ENCODE assay signal across 9 cellular contexts in genomic region chr10:34319197-34319846, GRCh38.
DNase-seq lines count a peak whose midpoint lies in the region; ATAC-seq lines count a peak whose summit lies in the region.
"Had no signal": no experiment of that assay in that cellular context is flagged by ENCODE, and none has a peak within 500 bp of the region (broad histone marks: within the 10 kb centered on the region; RNA-seq: fewer than 3 reads in every experiment).

No MANE protein-coding gene starts in this region.

- peak overlapping the region in 1 of 2 experiments; percentile 18 for H2BK12ac ChIP-seq in mesenchymal stem cell (ENCODE audit: low read length in 2 of 2)

- no peak overlapping the region for H3K23ac ChIP-seq in mesenchymal stem cell (ENCODE audit: low read length in 2 of 2)

- H3K4ac ChIP-seq in mesenchymal stem cell (ENCODE audit: low read depth in 1 of 2, low read length in 2 of 2), result no peak overlapping the region

- H3K14ac ChIP-seq in mesenchymal stem cell (ENCODE audit: low read length in 2 of 2), result no peak overlapping the region

- H3K4me3 ChIP-seq in mesenchymal stem cell (ENCODE audit: insufficient read depth in 1 of 2, low read depth in 1 of 2, low read length in 2 of 2), result no peak overlapping the region

- peak overlapping the region; percentile 21 to 57 for H3K18ac ChIP-seq in mesenchymal stem cell (ENCODE audit: low read depth in 1 of 2, low read length in 2 of 2)

- H3K9me3 ChIP-seq in mesenchymal stem cell (ENCODE audit: control insufficient read depth, low read length), result no peaks in the 10 kb centered on the region

- H2BK120ac ChIP-seq in mesenchymal stem cell (ENCODE audit: low read depth, low read length), result no peak overlapping the region

- H2BK5ac ChIP-seq in mesenchymal stem cell (ENCODE audit: low read depth, low read length, poor library complexity, severe bottlenecking), result no peak overlapping the region

- no peak overlapping the region for H3K9ac ChIP-seq in mesenchymal stem cell (ENCODE audit: low read length)

- ATAC-seq in HG02798 (IDR thresholded peaks at IDR 0.05; ENCODE audit: poor library complexity, unreplicated experiment), result no peak
- no peak for ATAC-seq in GM19467 (IDR thresholded peaks at IDR 0.05; ENCODE audit: unreplicated experiment)
- ATAC-seq in GM19397 (IDR thresholded peaks at IDR 0.05; ENCODE audit: unreplicated experiment), result no peak
- ATAC-seq: activated T-helper 17 cell treated with anti-CD3 and anti-CD28 coated beads, Interleukin-2, amount 50 U/mL, for 72 hours had no signal

- no peak overlapping the region for H4K8ac ChIP-seq in mesenchymal stem cell (ENCODE audit: low read length)

- no peak overlapping the region for H2AFZ ChIP-seq in mesenchymal stem cell (ENCODE audit: low read depth, low read length)

- peaks cover 4% of the 10 kb centered on the region for H3K4me1 ChIP-seq in mesenchymal stem cell (ENCODE audit: control insufficient read depth, insufficient read depth, low read depth, low read length)

- no peaks in the 10 kb centered on the region for H3K27me3 ChIP-seq in mesenchymal stem cell (ENCODE audit: control insufficient read depth in 1 of 2, insufficient read depth in 1 of 2, low read length in 2 of 2)

- H3K79me1 ChIP-seq in mesenchymal stem cell (replicated peaks; ENCODE audit: low read length, poor library complexity, severe bottlenecking), result peaks cover 14% of the 10 kb centered on the region

- DNase-seq in DMS 273 (lab: John Stamatoyannopoulos, UW; ENCODE audit: unreplicated experiment), result peak; percentile 63
- peak; percentile 89 for DNase-seq in NCI-H1436 treated with DMSO at 0.1 percent for 48 hours (lab: John Stamatoyannopoulos, UW)
- DNase-seq in amniotic stem cell (lab: John Stamatoyannopoulos, UW), result peak; percentile 71
- peak; percentile 95 for DNase-seq in mesenchymal stem cell
- DNase-seq in superior temporal gyrus (ENCODE audit: extremely low spot score), result no peak

- no peak overlapping the region for H2AK5ac ChIP-seq in mesenchymal stem cell (ENCODE audit: low read length, severe bottlenecking)

- peak overlapping the region; percentile 61 for H4K91ac ChIP-seq in mesenchymal stem cell (ENCODE audit: low read length)

- H2BK15ac ChIP-seq in mesenchymal stem cell (ENCODE audit: low read depth, poor library complexity, severe bottlenecking), result peak overlapping the region; percentile 67

- 20% methylated on average over 2 of the region's 6 CpGs for WGBS in mesenchymal stem cell

- H3K27ac ChIP-seq in mesenchymal stem cell (ENCODE audit: low read length, poor library complexity, severe bottlenecking), result peak overlapping the region; percentile 29

- peaks cover 4 to 11% of the 10 kb centered on the region in 2 experiments for H3K36me3 ChIP-seq in mesenchymal stem cell (ENCODE audit: control insufficient read depth in 1 of 2, insufficient read depth in 2 of 2, low read depth in 1 of 2, low read length in 2 of 2)

- no peak overlapping the region for H3K4me2 ChIP-seq in mesenchymal stem cell (ENCODE audit: low read length, poor library complexity, severe bottlenecking)
